In the genomic region with DNA sequence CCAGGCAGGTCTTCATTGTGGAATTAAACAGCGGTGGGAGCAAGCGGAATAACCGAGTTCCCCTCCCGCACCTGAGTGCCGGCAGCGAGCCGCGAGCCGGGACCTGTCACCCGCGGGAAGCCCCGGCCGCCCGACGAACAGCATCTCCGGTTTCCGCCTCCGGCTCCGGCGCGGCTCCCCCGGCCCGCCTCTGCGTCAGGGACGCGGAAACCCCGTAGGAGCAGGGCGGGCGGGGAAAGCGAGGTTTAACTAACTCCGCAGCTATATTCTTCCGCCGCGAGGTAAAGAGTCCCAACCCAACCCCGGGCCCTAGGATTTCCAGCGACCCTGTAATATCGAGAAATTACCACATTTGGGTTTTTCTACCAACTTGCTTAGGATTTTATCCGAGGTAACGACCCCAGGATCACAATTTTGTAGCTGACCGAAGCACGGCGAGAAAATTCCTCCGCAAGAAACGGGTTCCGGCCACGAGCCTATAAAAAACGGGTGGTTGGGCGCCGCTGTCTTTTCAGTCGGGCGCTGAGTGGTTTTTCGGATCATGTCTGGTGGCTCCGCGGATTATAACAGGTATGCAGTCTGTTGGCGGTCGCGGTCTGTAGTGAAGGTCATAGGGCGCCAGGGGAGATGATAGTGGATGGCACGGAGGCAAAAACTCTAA, we compare ENCODE assay signal across 1 cellular context.
TF ChIP-seq lines count a peak whose summit lies in the region.

A gene (plus strand): TSS at position 508 of the 661 bp plus-strand sequence. CDS start 34 bp downstream, at position 542.

TF ChIP-seq in WTC11, 78 proteins besides CTCF, POLR2A, EP300 and RAD21 (continued from another document and continues in another):
- TF ChIP-seq, protein P1, sequence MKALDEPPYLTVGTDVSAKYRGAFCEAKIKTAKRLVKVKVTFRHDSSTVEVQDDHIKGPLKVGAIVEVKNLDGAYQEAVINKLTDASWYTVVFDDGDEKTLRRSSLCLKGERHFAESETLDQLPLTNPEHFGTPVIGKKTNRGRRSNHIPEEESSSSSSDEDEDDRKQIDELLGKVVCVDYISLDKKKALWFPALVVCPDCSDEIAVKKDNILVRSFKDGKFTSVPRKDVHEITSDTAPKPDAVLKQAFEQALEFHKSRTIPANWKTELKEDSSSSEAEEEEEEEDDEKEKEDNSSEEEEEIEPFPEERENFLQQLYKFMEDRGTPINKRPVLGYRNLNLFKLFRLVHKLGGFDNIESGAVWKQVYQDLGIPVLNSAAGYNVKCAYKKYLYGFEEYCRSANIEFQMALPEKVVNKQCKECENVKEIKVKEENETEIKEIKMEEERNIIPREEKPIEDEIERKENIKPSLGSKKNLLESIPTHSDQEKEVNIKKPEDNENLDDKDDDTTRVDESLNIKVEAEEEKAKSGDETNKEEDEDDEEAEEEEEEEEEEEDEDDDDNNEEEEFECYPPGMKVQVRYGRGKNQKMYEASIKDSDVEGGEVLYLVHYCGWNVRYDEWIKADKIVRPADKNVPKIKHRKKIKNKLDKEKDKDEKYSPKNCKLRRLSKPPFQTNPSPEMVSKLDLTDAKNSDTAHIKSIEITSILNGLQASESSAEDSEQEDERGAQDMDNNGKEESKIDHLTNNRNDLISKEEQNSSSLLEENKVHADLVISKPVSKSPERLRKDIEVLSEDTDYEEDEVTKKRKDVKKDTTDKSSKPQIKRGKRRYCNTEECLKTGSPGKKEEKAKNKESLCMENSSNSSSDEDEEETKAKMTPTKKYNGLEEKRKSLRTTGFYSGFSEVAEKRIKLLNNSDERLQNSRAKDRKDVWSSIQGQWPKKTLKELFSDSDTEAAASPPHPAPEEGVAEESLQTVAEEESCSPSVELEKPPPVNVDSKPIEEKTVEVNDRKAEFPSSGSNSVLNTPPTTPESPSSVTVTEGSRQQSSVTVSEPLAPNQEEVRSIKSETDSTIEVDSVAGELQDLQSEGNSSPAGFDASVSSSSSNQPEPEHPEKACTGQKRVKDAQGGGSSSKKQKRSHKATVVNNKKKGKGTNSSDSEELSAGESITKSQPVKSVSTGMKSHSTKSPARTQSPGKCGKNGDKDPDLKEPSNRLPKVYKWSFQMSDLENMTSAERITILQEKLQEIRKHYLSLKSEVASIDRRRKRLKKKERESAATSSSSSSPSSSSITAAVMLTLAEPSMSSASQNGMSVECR (CRISPR knock-in tag; IDR thresholded peaks at IDR 0.05; ENCODE audit: borderline replicate concordance) = 0 out of 2 replicates have a peak, but pooled peaks have one; percentile 29
- TF ChIP-seq ZNF219 (CRISPR knock-in tag; IDR thresholded peaks at IDR 0.05; ENCODE audit: borderline replicate concordance) = no peak
- no peak for TF ChIP-seq ELF4 (CRISPR knock-in tag; IDR thresholded peaks at IDR 0.05; ENCODE audit: low read depth)
- TF ChIP-seq, protein P2, sequence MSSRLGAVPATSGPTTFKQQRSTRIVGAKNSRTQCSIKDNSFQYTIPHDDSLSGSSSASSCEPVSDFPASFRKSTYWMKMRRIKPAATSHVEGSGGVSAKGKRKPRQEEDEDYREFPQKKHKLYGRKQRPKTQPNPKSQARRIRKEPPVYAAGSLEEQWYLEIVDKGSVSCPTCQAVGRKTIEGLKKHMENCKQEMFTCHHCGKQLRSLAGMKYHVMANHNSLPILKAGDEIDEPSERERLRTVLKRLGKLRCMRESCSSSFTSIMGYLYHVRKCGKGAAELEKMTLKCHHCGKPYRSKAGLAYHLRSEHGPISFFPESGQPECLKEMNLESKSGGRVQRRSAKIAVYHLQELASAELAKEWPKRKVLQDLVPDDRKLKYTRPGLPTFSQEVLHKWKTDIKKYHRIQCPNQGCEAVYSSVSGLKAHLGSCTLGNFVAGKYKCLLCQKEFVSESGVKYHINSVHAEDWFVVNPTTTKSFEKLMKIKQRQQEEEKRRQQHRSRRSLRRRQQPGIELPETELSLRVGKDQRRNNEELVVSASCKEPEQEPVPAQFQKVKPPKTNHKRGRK (CRISPR knock-in tag; IDR thresholded peaks at IDR 0.05; ENCODE audit: borderline replicate concordance) = no peak
- TF ChIP-seq, protein P3, sequence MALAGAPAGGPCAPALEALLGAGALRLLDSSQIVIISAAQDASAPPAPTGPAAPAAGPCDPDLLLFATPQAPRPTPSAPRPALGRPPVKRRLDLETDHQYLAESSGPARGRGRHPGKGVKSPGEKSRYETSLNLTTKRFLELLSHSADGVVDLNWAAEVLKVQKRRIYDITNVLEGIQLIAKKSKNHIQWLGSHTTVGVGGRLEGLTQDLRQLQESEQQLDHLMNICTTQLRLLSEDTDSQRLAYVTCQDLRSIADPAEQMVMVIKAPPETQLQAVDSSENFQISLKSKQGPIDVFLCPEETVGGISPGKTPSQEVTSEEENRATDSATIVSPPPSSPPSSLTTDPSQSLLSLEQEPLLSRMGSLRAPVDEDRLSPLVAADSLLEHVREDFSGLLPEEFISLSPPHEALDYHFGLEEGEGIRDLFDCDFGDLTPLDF (CRISPR knock-in tag; IDR thresholded peaks at IDR 0.05) = no peak
- TF ChIP-seq NR1H2 (CRISPR knock-in tag; IDR thresholded peaks at IDR 0.05) = no peak
- TF ChIP-seq, protein P4, sequence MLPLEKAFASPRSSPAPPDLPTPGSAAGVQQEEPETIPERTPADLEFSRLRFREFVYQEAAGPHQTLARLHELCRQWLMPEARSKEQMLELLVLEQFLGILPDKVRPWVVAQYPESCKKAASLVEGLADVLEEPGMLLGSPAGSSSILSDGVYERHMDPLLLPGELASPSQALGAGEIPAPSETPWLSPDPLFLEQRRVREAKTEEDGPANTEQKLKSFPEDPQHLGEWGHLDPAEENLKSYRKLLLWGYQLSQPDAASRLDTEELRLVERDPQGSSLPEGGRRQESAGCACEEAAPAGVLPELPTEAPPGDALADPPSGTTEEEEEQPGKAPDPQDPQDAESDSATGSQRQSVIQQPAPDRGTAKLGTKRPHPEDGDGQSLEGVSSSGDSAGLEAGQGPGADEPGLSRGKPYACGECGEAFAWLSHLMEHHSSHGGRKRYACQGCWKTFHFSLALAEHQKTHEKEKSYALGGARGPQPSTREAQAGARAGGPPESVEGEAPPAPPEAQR (CRISPR knock-in tag; IDR thresholded peaks at IDR 0.05) = no peak
- TF ChIP-seq JAZF1 (CRISPR knock-in tag; IDR thresholded peaks at IDR 0.05) = 0 out of 2 replicates have a peak, but pooled peaks have one; percentile 47
- TF ChIP-seq ZNF263 (CRISPR knock-in tag; IDR thresholded peaks at IDR 0.05; ENCODE audit: low read depth) = no peak
- TF ChIP-seq JUN (CRISPR knock-in tag; IDR thresholded peaks at IDR 0.05) = peak; percentile 80
- TF ChIP-seq ESRRA (CRISPR knock-in tag; IDR thresholded peaks at IDR 0.05; ENCODE audit: borderline replicate concordance) = peak; percentile 10; the same call in 1 of the 2 replicates
- peak; percentile 28; the same call in 1 of the 2 replicates for TF ChIP-seq ETV6 (CRISPR knock-in tag; IDR thresholded peaks at IDR 0.05)
- TF ChIP-seq, protein P5, sequence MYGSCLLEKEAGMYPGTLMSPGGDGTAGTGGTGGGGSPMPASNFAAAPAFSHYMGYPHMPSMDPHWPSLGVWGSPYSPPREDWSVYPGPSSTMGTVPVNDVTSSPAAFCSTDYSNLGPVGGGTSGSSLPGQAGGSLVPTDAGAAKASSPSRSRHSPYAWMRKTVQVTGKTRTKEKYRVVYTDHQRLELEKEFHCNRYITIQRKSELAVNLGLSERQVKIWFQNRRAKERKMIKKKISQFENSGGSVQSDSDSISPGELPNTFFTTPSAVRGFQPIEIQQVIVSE (CRISPR knock-in tag; IDR thresholded peaks at IDR 0.05; ENCODE audit: borderline replicate concordance) = no peak
- TF ChIP-seq, protein P6, sequence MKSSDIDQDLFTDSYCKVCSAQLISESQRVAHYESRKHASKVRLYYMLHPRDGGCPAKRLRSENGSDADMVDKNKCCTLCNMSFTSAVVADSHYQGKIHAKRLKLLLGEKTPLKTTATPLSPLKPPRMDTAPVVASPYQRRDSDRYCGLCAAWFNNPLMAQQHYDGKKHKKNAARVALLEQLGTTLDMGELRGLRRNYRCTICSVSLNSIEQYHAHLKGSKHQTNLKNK (CRISPR knock-in tag; IDR thresholded peaks at IDR 0.05) = no peak
- TF ChIP-seq HMGA2 (CRISPR knock-in tag; IDR thresholded peaks at IDR 0.05) = no peak; the same call in 1 of the 2 replicates
- no peak for TF ChIP-seq KAT7 (CRISPR knock-in tag; IDR thresholded peaks at IDR 0.05; ENCODE audit: borderline replicate concordance)
- TF ChIP-seq SMAD3 (CRISPR knock-in tag; IDR thresholded peaks at IDR 0.05; ENCODE audit: borderline replicate concordance) = no peak
- TF ChIP-seq ZBTB21 (CRISPR knock-in tag; IDR thresholded peaks at IDR 0.05; ENCODE audit: borderline replicate concordance) = no peak
- TF ChIP-seq SOX15 (CRISPR knock-in tag; IDR thresholded peaks at IDR 0.05) = no peak
- no peak for TF ChIP-seq PRRX2 (CRISPR knock-in tag; IDR thresholded peaks at IDR 0.05)
- TF ChIP-seq ZNF671 (CRISPR knock-in tag; IDR thresholded peaks at IDR 0.05) = no peak
- TF ChIP-seq SP1 (CRISPR knock-in tag; conservative IDR thresholded peaks at IDR 0.05) = no peak; the same call in 1 of the 2 replicates
- TF ChIP-seq, protein P7, sequence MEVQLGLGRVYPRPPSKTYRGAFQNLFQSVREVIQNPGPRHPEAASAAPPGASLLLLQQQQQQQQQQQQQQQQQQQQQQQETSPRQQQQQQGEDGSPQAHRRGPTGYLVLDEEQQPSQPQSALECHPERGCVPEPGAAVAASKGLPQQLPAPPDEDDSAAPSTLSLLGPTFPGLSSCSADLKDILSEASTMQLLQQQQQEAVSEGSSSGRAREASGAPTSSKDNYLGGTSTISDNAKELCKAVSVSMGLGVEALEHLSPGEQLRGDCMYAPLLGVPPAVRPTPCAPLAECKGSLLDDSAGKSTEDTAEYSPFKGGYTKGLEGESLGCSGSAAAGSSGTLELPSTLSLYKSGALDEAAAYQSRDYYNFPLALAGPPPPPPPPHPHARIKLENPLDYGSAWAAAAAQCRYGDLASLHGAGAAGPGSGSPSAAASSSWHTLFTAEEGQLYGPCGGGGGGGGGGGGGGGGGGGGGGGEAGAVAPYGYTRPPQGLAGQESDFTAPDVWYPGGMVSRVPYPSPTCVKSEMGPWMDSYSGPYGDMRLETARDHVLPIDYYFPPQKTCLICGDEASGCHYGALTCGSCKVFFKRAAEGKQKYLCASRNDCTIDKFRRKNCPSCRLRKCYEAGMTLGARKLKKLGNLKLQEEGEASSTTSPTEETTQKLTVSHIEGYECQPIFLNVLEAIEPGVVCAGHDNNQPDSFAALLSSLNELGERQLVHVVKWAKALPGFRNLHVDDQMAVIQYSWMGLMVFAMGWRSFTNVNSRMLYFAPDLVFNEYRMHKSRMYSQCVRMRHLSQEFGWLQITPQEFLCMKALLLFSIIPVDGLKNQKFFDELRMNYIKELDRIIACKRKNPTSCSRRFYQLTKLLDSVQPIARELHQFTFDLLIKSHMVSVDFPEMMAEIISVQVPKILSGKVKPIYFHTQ (CRISPR knock-in tag; IDR thresholded peaks at IDR 0.05) = no peak
- TF ChIP-seq MYBL2 (CRISPR knock-in tag; IDR thresholded peaks at IDR 0.05) = 0 out of 2 replicates have a peak, but pooled peaks have one; percentile 16
- TF ChIP-seq ZNF396 (CRISPR knock-in tag; IDR thresholded peaks at IDR 0.05; ENCODE audit: borderline replicate concordance) = no peak
- TF ChIP-seq, protein P8, sequence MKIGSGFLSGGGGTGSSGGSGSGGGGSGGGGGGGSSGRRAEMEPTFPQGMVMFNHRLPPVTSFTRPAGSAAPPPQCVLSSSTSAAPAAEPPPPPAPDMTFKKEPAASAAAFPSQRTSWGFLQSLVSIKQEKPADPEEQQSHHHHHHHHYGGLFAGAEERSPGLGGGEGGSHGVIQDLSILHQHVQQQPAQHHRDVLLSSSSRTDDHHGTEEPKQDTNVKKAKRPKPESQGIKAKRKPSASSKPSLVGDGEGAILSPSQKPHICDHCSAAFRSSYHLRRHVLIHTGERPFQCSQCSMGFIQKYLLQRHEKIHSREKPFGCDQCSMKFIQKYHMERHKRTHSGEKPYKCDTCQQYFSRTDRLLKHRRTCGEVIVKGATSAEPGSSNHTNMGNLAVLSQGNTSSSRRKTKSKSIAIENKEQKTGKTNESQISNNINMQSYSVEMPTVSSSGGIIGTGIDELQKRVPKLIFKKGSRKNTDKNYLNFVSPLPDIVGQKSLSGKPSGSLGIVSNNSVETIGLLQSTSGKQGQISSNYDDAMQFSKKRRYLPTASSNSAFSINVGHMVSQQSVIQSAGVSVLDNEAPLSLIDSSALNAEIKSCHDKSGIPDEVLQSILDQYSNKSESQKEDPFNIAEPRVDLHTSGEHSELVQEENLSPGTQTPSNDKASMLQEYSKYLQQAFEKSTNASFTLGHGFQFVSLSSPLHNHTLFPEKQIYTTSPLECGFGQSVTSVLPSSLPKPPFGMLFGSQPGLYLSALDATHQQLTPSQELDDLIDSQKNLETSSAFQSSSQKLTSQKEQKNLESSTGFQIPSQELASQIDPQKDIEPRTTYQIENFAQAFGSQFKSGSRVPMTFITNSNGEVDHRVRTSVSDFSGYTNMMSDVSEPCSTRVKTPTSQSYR (CRISPR knock-in tag; IDR thresholded peaks at IDR 0.05) = 0 out of 2 replicates have a peak, but pooled peaks have one; percentile 14
- TF ChIP-seq, protein P9, sequence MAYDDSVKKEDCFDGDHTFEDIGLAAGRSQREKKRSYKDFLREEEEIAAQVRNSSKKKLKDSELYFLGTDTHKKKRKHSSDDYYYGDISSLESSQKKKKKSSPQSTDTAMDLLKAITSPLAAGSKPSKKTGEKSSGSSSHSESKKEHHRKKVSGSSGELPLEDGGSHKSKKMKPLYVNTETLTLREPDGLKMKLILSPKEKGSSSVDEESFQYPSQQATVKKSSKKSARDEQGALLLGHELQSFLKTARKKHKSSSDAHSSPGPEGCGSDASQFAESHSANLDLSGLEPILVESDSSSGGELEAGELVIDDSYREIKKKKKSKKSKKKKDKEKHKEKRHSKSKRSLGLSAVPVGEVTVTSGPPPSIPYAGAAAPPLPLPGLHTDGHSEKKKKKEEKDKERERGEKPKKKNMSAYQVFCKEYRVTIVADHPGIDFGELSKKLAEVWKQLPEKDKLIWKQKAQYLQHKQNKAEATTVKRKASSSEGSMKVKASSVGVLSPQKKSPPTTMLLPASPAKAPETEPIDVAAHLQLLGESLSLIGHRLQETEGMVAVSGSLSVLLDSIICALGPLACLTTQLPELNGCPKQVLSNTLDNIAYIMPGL (CRISPR knock-in tag; IDR thresholded peaks at IDR 0.05) = peak; percentile 57; the same call in 1 of the 2 replicates
- TF ChIP-seq, protein P10, sequence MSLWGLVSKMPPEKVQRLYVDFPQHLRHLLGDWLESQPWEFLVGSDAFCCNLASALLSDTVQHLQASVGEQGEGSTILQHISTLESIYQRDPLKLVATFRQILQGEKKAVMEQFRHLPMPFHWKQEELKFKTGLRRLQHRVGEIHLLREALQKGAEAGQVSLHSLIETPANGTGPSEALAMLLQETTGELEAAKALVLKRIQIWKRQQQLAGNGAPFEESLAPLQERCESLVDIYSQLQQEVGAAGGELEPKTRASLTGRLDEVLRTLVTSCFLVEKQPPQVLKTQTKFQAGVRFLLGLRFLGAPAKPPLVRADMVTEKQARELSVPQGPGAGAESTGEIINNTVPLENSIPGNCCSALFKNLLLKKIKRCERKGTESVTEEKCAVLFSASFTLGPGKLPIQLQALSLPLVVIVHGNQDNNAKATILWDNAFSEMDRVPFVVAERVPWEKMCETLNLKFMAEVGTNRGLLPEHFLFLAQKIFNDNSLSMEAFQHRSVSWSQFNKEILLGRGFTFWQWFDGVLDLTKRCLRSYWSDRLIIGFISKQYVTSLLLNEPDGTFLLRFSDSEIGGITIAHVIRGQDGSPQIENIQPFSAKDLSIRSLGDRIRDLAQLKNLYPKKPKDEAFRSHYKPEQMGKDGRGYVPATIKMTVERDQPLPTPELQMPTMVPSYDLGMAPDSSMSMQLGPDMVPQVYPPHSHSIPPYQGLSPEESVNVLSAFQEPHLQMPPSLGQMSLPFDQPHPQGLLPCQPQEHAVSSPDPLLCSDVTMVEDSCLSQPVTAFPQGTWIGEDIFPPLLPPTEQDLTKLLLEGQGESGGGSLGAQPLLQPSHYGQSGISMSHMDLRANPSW (CRISPR knock-in tag; conservative IDR thresholded peaks at IDR 0.05; ENCODE audit: low read depth) = no peak
